Comparison of ENCODE assay signal across 29 cellular contexts in the genomic region with DNA sequence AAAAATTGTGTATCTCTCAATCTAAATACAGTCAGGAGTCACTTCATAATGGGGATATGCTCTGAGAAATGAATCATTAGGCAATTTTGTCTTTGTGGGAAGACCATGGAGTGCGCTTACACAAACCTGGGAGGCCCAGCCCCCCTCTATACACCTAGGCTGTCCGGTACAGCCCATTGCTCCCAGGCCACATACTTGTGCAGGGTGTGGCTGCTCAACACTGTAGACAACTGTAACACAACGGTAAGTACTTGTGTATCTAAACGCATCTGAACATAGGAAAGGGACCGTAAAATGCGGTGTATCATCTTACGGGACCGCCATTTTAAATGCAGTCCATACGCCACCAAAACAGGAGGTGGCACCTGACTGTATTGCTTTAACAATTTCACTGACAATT. TPM values are rescaled to one million over a fixed set of nuclear protein-coding genes. Genes with fewer than 3 reads are reported as not detected.
DNase-seq lines count a peak whose midpoint lies in the region; TF ChIP-seq lines count a peak whose summit lies in the region.
"Had no signal": no experiment of that assay in that cellular context is flagged by ENCODE, and none has a peak within 500 bp of the region (broad histone marks: within the 10 kb centered on the region; RNA-seq: fewer than 3 reads in every experiment).

No MANE protein-coding gene starts in this region.

- H3K9me3 Mint-ChIP-seq in activated CD4-positive, alpha-beta memory T cell treated with anti-CD3 and anti-CD28 coated beads, Interleukin-2, amount 10 ng/mL, durations not matched to agents 7 days and 5 days = no peaks in the 10 kb centered on the region
- H3K9me3 Mint-ChIP-seq in activated CD4-positive, alpha-beta memory T cell treated with anti-CD3 and anti-CD28 coated beads for 36 hours = no peaks in the 10 kb centered on the region
- H3K9me3 Mint-ChIP-seq in osteocyte (ENCODE audit: unreplicated experiment) = no peaks in the 10 kb centered on the region
- H3K9me3 Mint-ChIP-seq: CD8-positive, alpha-beta memory T cell had no signal

- H3K27me3 ChIP-seq in WERI-Rb-1 (ENCODE audit: insufficient read depth, low read depth, severe bottlenecking) = no peaks in the 10 kb centered on the region
- H3K27me3 ChIP-seq: BE2C had no signal

- H3K27ac Mint-ChIP-seq in activated CD4-positive, alpha-beta memory T cell treated with anti-CD3 and anti-CD28 coated beads, Interleukin-2, amount 10 ng/mL, durations not matched to agents 7 days and 5 days = no peak overlapping the region
- H3K27ac Mint-ChIP-seq in activated CD4-positive, alpha-beta memory T cell treated with anti-CD3 and anti-CD28 coated beads for 36 hours = no peak overlapping the region
- no peak overlapping the region for H3K27ac Mint-ChIP-seq in osteocyte (ENCODE audit: unreplicated experiment)
- H3K27ac Mint-ChIP-seq: CD8-positive, alpha-beta memory T cell had no signal

- no peaks in the 10 kb centered on the region for H3K36me3 Mint-ChIP-seq in activated CD4-positive, alpha-beta memory T cell treated with anti-CD3 and anti-CD28 coated beads, Interleukin-2, amount 10 ng/mL, durations not matched to agents 7 days and 5 days (ENCODE audit: low read depth)
- no peaks in the 10 kb centered on the region for H3K36me3 Mint-ChIP-seq in activated CD4-positive, alpha-beta memory T cell treated with anti-CD3 and anti-CD28 coated beads for 36 hours
- H3K36me3 Mint-ChIP-seq in osteocyte (ENCODE audit: unreplicated experiment) = no peaks in the 10 kb centered on the region
- H3K36me3 Mint-ChIP-seq: CD14-positive monocyte; CD8-positive, alpha-beta memory T cell had no signal

- peaks cover 27% of the 10 kb centered on the region for H3K27me3 Mint-ChIP-seq in activated CD4-positive, alpha-beta memory T cell treated with anti-CD3 and anti-CD28 coated beads, Interleukin-2, amount 10 ng/mL, durations not matched to agents 7 days and 5 days
- H3K27me3 Mint-ChIP-seq in activated CD4-positive, alpha-beta memory T cell treated with anti-CD3 and anti-CD28 coated beads for 36 hours = peaks cover 13% of the 10 kb centered on the region
- H3K27me3 Mint-ChIP-seq in osteocyte (ENCODE audit: unreplicated experiment) = peaks cover 4% of the 10 kb centered on the region

- H3K9me3 ChIP-seq in WERI-Rb-1 (ENCODE audit: severe bottlenecking) = no peaks in the 10 kb centered on the region
- H3K9me3 ChIP-seq: BE2C, SJCRH30 had no signal

- no peak for TF ChIP-seq CTCF in osteocyte (IDR thresholded peaks at IDR 0.05)
- no peak for TF ChIP-seq CTCF in WERI-Rb-1 (IDR thresholded peaks at IDR 0.05; ENCODE audit: low read depth, low read length)

- intact Hi-C loops in activated CD4-positive, alpha-beta memory T cell treated with anti-CD3 and anti-CD28 coated beads for 36 hours (cut with micrococcal nuclease) = no loop called here

- H3K4me3 Mint-ChIP-seq in activated CD4-positive, alpha-beta memory T cell treated with anti-CD3 and anti-CD28 coated beads, Interleukin-2, amount 10 ng/mL, durations not matched to agents 7 days and 5 days = no peak overlapping the region
- H3K4me3 Mint-ChIP-seq in activated CD4-positive, alpha-beta memory T cell treated with anti-CD3 and anti-CD28 coated beads for 36 hours = no peak overlapping the region
- H3K4me3 Mint-ChIP-seq in osteocyte (ENCODE audit: unreplicated experiment) = no peak overlapping the region
- H3K4me3 Mint-ChIP-seq: CD14-positive monocyte; CD8-positive, alpha-beta memory T cell had no signal

- no peak overlapping the region for H3K4me3 ChIP-seq in WERI-Rb-1 (ENCODE audit: low read depth, low read length)
- H3K4me3 ChIP-seq: K562, PC-9, SJCRH30 had no signal

- peak; percentile 9 for DNase-seq in activated CD4-positive, alpha-beta memory T cell treated with anti-CD3 and anti-CD28 coated beads, Interleukin-2, amount 10 ng/mL, durations not matched to agents 7 days and 5 days
- DNase-seq in activated CD4-positive, alpha-beta memory T cell treated with anti-CD3 and anti-CD28 coated beads for 36 hours = no peak
- peak; percentile 0 for DNase-seq in AG20443 (ENCODE audit: low spot score)
- DNase-seq in ecto neural progenitor cell (ENCODE audit: low spot score) = peak; percentile 5
- peak; percentile 48 for DNase-seq in osteocyte (ENCODE audit: extremely low spot score, unreplicated experiment)
- DNase-seq in stimulated activated naive CD4-positive, alpha-beta T cell (lab: John Stamatoyannopoulos, UW) = no peak
- no peak for DNase-seq in WERI-Rb-1
- no peak for DNase-seq in HuH-7 (ENCODE audit: low spot score)
- DNase-seq: BE2C; CD8-positive, alpha-beta memory T cell; DND-41; HCEC 1CT; Kasumi-1; NCI-H1105; NCI-H146; NCI-H2029; NCI-H446; NCI-H526; NCI-H82; PC-9; SJCRH30 had no signal

- CTCF ChIA-PET in activated CD4-positive, alpha-beta memory T cell treated with anti-CD3 and anti-CD28 coated beads, Interleukin-2, amount 10 ng/mL, durations not matched to agents 7 days and 5 days (lab: Charles Lee) = no interaction called here
- CTCF ChIA-PET in activated CD4-positive, alpha-beta memory T cell treated with anti-CD3 and anti-CD28 coated beads for 36 hours (lab: Charles Lee) = no interaction called here

- H3K36me3 ChIP-seq in WERI-Rb-1 = no peaks in the 10 kb centered on the region
- H3K36me3 ChIP-seq: BE2C, SJCRH30 had no signal

- H3K27ac ChIP-seq in WERI-Rb-1 = no peak overlapping the region
- H3K27ac ChIP-seq: 22Rv1, PC-9, SJCRH30 had no signal

- no peaks in the 10 kb centered on the region for H3K4me1 Mint-ChIP-seq in activated CD4-positive, alpha-beta memory T cell treated with anti-CD3 and anti-CD28 coated beads, Interleukin-2, amount 10 ng/mL, durations not matched to agents 7 days and 5 days
- no peaks in the 10 kb centered on the region for H3K4me1 Mint-ChIP-seq in activated CD4-positive, alpha-beta memory T cell treated with anti-CD3 and anti-CD28 coated beads for 36 hours (ENCODE audit: low read depth)
- H3K4me1 Mint-ChIP-seq in osteocyte (ENCODE audit: unreplicated experiment) = peaks cover 18% of the 10 kb centered on the region
- H3K4me1 Mint-ChIP-seq: CD14-positive monocyte; CD8-positive, alpha-beta memory T cell had no signal

- POLR2A ChIA-PET in activated CD4-positive, alpha-beta memory T cell treated with anti-CD3 and anti-CD28 coated beads, Interleukin-2, amount 10 ng/mL, durations not matched to agents 7 days and 5 days (lab: Charles Lee) = no interaction called here
- POLR2A ChIA-PET in activated CD4-positive, alpha-beta memory T cell treated with anti-CD3 and anti-CD28 coated beads for 36 hours (lab: Charles Lee) = no interaction called here

RNA-seq across cellular contexts. Expression of gene FRMD1, which starts 58.0 kb away (rescaled TPM):
- not detected for total RNA-seq in activated CD4-positive, alpha-beta memory T cell treated with anti-CD3 and anti-CD28 coated beads, Interleukin-2, amount 10 ng/mL, durations not matched to agents 7 days and 5 days
- total RNA-seq in activated CD4-positive, alpha-beta memory T cell treated with anti-CD3 and anti-CD28 coated beads for 36 hours = not detected
- 0.05 and 0.34 TPM in 2 replicates for total RNA-seq in osteocyte
- total RNA-seq: CD8-positive, alpha-beta memory T cell; H1; HepG2; HT1080; M059J; PC-9; RPMI7951; SJCRH30 had no signal

Comparison
In these comparisons a context has a peak if more than half of its experiments do, and no peak if none do; other contexts are left out.
1. DNase-seq: peak in activated CD4-positive, alpha-beta memory T cell treated with anti-CD3 and anti-CD28 coated beads, Interleukin-2, amount 10 ng/mL, durations not matched to agents 7 days and 5 days (single experiment), AG20443 (single experiment), ecto neural progenitor cell (single experiment) and osteocyte (single experiment); none in activated CD4-positive, alpha-beta memory T cell treated with anti-CD3 and anti-CD28 coated beads for 36 hours (single experiment), stimulated activated naive CD4-positive, alpha-beta T cell (0 of 6), WERI-Rb-1 (single experiment) and HuH-7 (single experiment).